In the genomic region with DNA sequence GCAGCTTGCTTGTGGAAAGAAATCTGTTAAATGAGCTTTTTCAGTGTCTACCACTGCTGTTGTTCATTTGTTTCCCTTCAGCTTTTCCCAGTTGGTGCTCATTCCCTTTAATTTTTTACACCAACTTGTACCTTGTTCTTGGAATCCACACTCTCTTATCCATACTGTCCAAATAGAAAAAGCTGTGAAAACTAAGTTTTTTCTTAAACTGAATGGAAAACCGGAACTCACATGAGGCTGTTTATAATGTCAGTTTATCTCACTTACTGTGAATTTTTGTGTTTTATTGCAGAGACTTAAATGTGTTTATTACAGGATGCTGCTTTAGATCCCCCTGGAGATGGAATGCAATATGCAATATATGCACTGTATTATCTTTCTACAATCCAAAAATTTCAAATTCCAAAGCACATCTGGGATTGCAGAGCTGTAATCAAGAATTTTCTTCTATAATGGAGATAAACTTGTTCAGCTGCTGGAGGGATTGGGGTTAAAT, we compare ENCODE assay signal across 30 cellular contexts.
"Had no signal": no experiment of that assay in that cellular context is flagged by ENCODE, and none has a peak within 500 bp of the region (broad histone marks: within the 10 kb centered on the region; RNA-seq: fewer than 3 reads in every experiment).

No MANE protein-coding gene starts in this region.

- H3K4me2 ChIP-seq: neural progenitor cell had no signal

- FAIRE-seq: islet of Langerhans, kidney, small intestine, urothelium cell line had no signal

- H3K4me1 ChIP-seq: left lung, neural progenitor cell, prostate gland, sigmoid colon, spleen, suprapubic skin, upper lobe of right lung had no signal

- H3K27me3 ChIP-seq: left lung, neural progenitor cell, neutrophil, ovary, sigmoid colon, spleen, suprapubic skin, tibial artery, upper lobe of right lung had no signal

- H3K27ac ChIP-seq: left lung, lower lobe of right lung, neural progenitor cell, neutrophil, ovary, prostate gland, sigmoid colon, spleen, suprapubic skin, tibial artery, upper lobe of right lung had no signal

- DNase-seq: hypothalamus; immature natural killer cell; kidney; left colon; left lung; lower lobe of right lung; mammary epithelial cell; mesenchymal stem cell; naive thymus-derived CD8-positive, alpha-beta T cell; nephron progenitor cell; occipital lobe; ovary; retina; right cardiac atrium; sigmoid colon; small intestine; spleen; stimulated activated CD4-positive, alpha-beta T cell treated with anti-CD3 and anti-CD28 coated beads, Interleukin-4, amount 100 ng/mL, for 24 hours; stimulated activated naive CD4-positive, alpha-beta T cell; tibial artery; trophoblast cell; upper lobe of right lung had no signal

- ATAC-seq: left colon; left lung; lower lobe of right lung; naive thymus-derived CD8-positive, alpha-beta T cell; right cardiac atrium; stimulated activated effector memory CD8-positive, alpha-beta T cell treated with anti-CD3 and anti-CD28 coated beads, Interleukin-12 subunit alpha, Interleukin-12 subunit beta, amount 100 ng/mL, for 72 hours; upper lobe of right lung had no signal

- H3K36me3 ChIP-seq: left lung, lower lobe of right lung, neural progenitor cell, neutrophil, ovary, prostate gland, sigmoid colon, spleen, suprapubic skin, thoracic aorta, tibial artery, upper lobe of right lung had no signal

- H3K9ac ChIP-seq: neural progenitor cell had no signal

- H3K4me3 ChIP-seq: left lung, lower lobe of right lung, neural progenitor cell, ovary, prostate gland, sigmoid colon, spleen, suprapubic skin, thoracic aorta, tibial artery, upper lobe of right lung had no signal

- H2AFZ ChIP-seq: neural progenitor cell had no signal

- H3K9me3 ChIP-seq: left lung, lower lobe of right lung, neutrophil, ovary, prostate gland, sigmoid colon, spleen, suprapubic skin, thoracic aorta, tibial artery, upper lobe of right lung had no signal
